In genomic region chrX:112734250-112734649, GRCh38 we compare ENCODE assay signal across 14 cellular contexts. TPM values are rescaled to one million over a fixed set of nuclear protein-coding genes. Genes with fewer than 3 reads are reported as not detected.
A peak's percentile ranks its signal among the peaks of the same experiment; 100 is the strongest.
DNase-seq lines count a peak whose midpoint lies in the region; ATAC-seq and TF ChIP-seq lines count a peak whose summit lies in the region.
"Had no signal": no experiment of that assay in that cellular context is flagged by ENCODE, and none has a peak within 500 bp of the region (broad histone marks: within the 10 kb centered on the region; RNA-seq: fewer than 3 reads in every experiment).

No MANE protein-coding gene starts in this region.

- H2BK5ac ChIP-seq in H9 (ENCODE audit: insufficient read length, low read length), result no peak overlapping the region

- H4K20me1 ChIP-seq in H9 (ENCODE audit: control insufficient read depth, insufficient read depth, insufficient read length) (no peaks in the 10 kb centered on the region), PC-3 (ENCODE audit: low read length) (no peaks in the 10 kb centered on the region)

- H3K27me3 Mint-ChIP-seq in H9 (ENCODE audit: low read depth), result peaks cover 9% of the 10 kb centered on the region
- H3K27me3 Mint-ChIP-seq in WTC11 (ENCODE audit: low read depth), result peaks cover 39% of the 10 kb centered on the region
- no peaks in the 10 kb centered on the region for H3K27me3 Mint-ChIP-seq in memory B cell

- no peak overlapping the region for H3K56ac ChIP-seq in H9 (ENCODE audit: insufficient read length, low read depth, low read length)

- no peaks in the 10 kb centered on the region for H3K36me3 ChIP-seq in PC-3 (ENCODE audit: low read depth, low read length)
- H3K36me3 ChIP-seq: spleen had no signal

- no peak overlapping the region for H4K5ac ChIP-seq in H9 (ENCODE audit: insufficient read length, low read depth, low read length)

- H3K27ac ChIP-seq in H9 (ENCODE audit: insufficient read length, low read depth, low read length) (no peak overlapping the region), PC-3 (ENCODE audit: low read length) (no peak overlapping the region)
- H3K27ac ChIP-seq: C4-2B, spleen had no signal

- H3K27me3 ChIP-seq in H9 (ENCODE audit: insufficient read depth, low read length), result no peaks in the 10 kb centered on the region
- H3K27me3 ChIP-seq in PC-3 (ENCODE audit: low read length), result no peaks in the 10 kb centered on the region

- no peak overlapping the region for H3K4ac ChIP-seq in H9 (ENCODE audit: low read depth, low read length)

- peak; percentile 56 for DNase-seq in Ammon's horn (ENCODE audit: low spot score)
- DNase-seq in H9, result no peak
- no peak for DNase-seq in WTC11 (ENCODE audit: low spot score)
- no peak for DNase-seq in memory B cell (ENCODE audit: low spot score in 2 of 2)
- DNase-seq in NCI-H774 (lab: John Stamatoyannopoulos, UW), result no peak
- no peak for DNase-seq in NCI-H226
- DNase-seq in PC-3, result no peak
- DNase-seq: activated CD4-positive, CD25-positive, alpha-beta regulatory T cell treated with anti-CD3 and anti-CD28 coated beads, Interleukin-2, amount 50 U/mL, for 72 hours; NCI-H2171 treated with DMSO at 0.1 percent for 48 hours; spleen had no signal

- no peak overlapping the region for H2BK120ac ChIP-seq in H9 (ENCODE audit: low read depth, low read length, poor library complexity, severe bottlenecking)

- peak overlapping the region; percentile 35 to 38; a peak in 4 of 5 replicates for H3K4me3 Mint-ChIP-seq in H9
- H3K4me3 Mint-ChIP-seq in WTC11, result peak overlapping the region; percentile 33
- H3K4me3 Mint-ChIP-seq in memory B cell, result peak overlapping the region; percentile 54

- no TSS peak for BruUV-seq in PC-3 (replicated peaks; lab: Mats Ljungman, UMichigan)

- CTCF ChIA-PET in WTC11 (lab: Charles Lee) (no interaction called here), PC-3 (lab: Charles Lee) (no interaction called here)

- H3K9me3 Mint-ChIP-seq in H9 (peaks cover 0 to 5% of the 10 kb centered on the region in 2 experiments; a peak in 1 of 5 replicates), WTC11 (peaks cover 8% of the 10 kb centered on the region), memory B cell (no peaks in the 10 kb centered on the region)
- H3K9me3 Mint-ChIP-seq: activated T-helper 2 cell treated with anti-CD3 and anti-CD28 coated beads, Interferon-gamma antibody, Interleukin-2, Interleukin-4, amounts not matched to agents 10 μg/mL and 5 μg/mL and 100 μg/mL, durations not matched to agents 14 hours and 24 hours and 36 hours had no signal

- H3K18ac ChIP-seq in H9 (ENCODE audit: insufficient read length, low read depth, low read length), result no peak overlapping the region

- H3K14ac ChIP-seq in H9 (ENCODE audit: insufficient read depth, low read length), result no peak overlapping the region

- no CpG with 5 or more reads among the region's 3 CpGs for WGBS in H9 (ENCODE audit: extremely low coverage, insufficient read length, low lambda C conversion rate)

- H3K23me2 ChIP-seq in H9 (ENCODE audit: insufficient read length, low read depth, low read length, poor library complexity, severe bottlenecking), result no peaks in the 10 kb centered on the region

- H3K79me1 ChIP-seq in H9 (ENCODE audit: insufficient read depth, low read depth, low read length, poor library complexity, severe bottlenecking), result no peaks in the 10 kb centered on the region

- POLR2A ChIA-PET in WTC11 (lab: Charles Lee) (no interaction called here), PC-3 (lab: Charles Lee; ENCODE audit: unreplicated experiment) (no interaction called here)

- no peaks in the 10 kb centered on the region for H3F3A ChIP-seq in PC-3 (ENCODE audit: low read length, unreplicated experiment)

- no peak overlapping the region for H3K23ac ChIP-seq in H9 (ENCODE audit: insufficient read length, low read depth, low read length)

- H3K4me2 ChIP-seq in H9 (ENCODE audit: insufficient read depth, insufficient read length, low read length), result peak overlapping the region; percentile 3
- no peak overlapping the region for H3K4me2 ChIP-seq in PC-3 (ENCODE audit: low read length)

- peaks cover 5% of the 10 kb centered on the region; the same call in 1 of the 2 replicates for H3K4me1 ChIP-seq in H9 (ENCODE audit: insufficient read depth, low read length)
- no peaks in the 10 kb centered on the region for H3K4me1 ChIP-seq in PC-3 (ENCODE audit: insufficient read depth, low read length)

- TF ChIP-seq CTCF in H9 (conservative IDR thresholded peaks at IDR 0.05) (no peak), WTC11 (IDR thresholded peaks at IDR 0.05) (no peak), PC-3 (conservative IDR thresholded peaks at IDR 0.05; ENCODE audit: low read depth, low read length) (no peak)

- no peak overlapping the region for H2BK20ac ChIP-seq in H9 (ENCODE audit: low read depth, low read length, poor library complexity, severe bottlenecking)

- no peak overlapping the region for H3K4me3 ChIP-seq in PC-3 (ENCODE audit: low read length)
- H3K4me3 ChIP-seq: spleen had no signal

- no peak overlapping the region for H4K91ac ChIP-seq in H9 (ENCODE audit: insufficient read length, low read depth, low read length)

- H3T11ph ChIP-seq in H9 (ENCODE audit: low read length), result no peak overlapping the region

- H3K9me2 ChIP-seq in PC-3 (replicated peaks; ENCODE audit: low read length), result no peaks in the 10 kb centered on the region

- H3K9me3 ChIP-seq in H9 (ENCODE audit: control insufficient read depth, low read depth, low read length) (no peaks in the 10 kb centered on the region), PC-3 (ENCODE audit: low read length) (no peaks in the 10 kb centered on the region)
- H3K9me3 ChIP-seq: spleen had no signal

- H3K9ac ChIP-seq in H9 (ENCODE audit: extremely low read depth, insufficient read length, low read length) (no peak overlapping the region), PC-3 (ENCODE audit: low read length) (no peak overlapping the region)

- no peak overlapping the region for H2AFZ ChIP-seq in H9 (ENCODE audit: low read length)
- no peak overlapping the region for H2AFZ ChIP-seq in PC-3 (ENCODE audit: low read length)

- intact Hi-C loops in PC-3 (cut with micrococcal nuclease), result no loop called here

- H2AK5ac ChIP-seq in H9 (ENCODE audit: insufficient read length, low read length), result no peak overlapping the region

- peaks cover 30 to 41% of the 10 kb centered on the region in 2 experiments for H3K4me1 Mint-ChIP-seq in H9
- H3K4me1 Mint-ChIP-seq in WTC11, result peaks cover 46% of the 10 kb centered on the region
- H3K4me1 Mint-ChIP-seq in memory B cell, result peaks cover 10% of the 10 kb centered on the region

- H3K79me2 ChIP-seq in H9 (ENCODE audit: insufficient read depth, low read length) (no peaks in the 10 kb centered on the region), PC-3 (ENCODE audit: low read length) (no peaks in the 10 kb centered on the region)

- H3K36me3 Mint-ChIP-seq in H9 (ENCODE audit: insufficient read depth in 1 of 3, low read depth in 3 of 3), result peaks cover 0 to 5% (median 0%) of the 10 kb centered on the region in 3 experiments; a peak in 2 of 7 replicates
- H3K36me3 Mint-ChIP-seq in WTC11, result 0 out of 2 replicates have a peak, but pooled peaks cover 3% of the 10 kb centered on the region
- no peaks in the 10 kb centered on the region for H3K36me3 Mint-ChIP-seq in memory B cell

- H2BK12ac ChIP-seq in H9 (ENCODE audit: insufficient read length, low read depth, low read length), result no peak overlapping the region

- no peak overlapping the region for H2BK15ac ChIP-seq in H9 (ENCODE audit: low read depth, low read length)

- H3K27ac Mint-ChIP-seq in H9 (peak overlapping the region in 1 of 3 experiments; percentile 78; a peak in 1 of 7 replicates), WTC11 (no peak overlapping the region), memory B cell (no peak overlapping the region)
- H3K27ac Mint-ChIP-seq: activated T-helper 2 cell treated with anti-CD3 and anti-CD28 coated beads, Interferon-gamma antibody, Interleukin-2, Interleukin-4, amounts not matched to agents 10 μg/mL and 5 μg/mL and 100 μg/mL, durations not matched to agents 14 hours and 24 hours and 36 hours had no signal

- ATAC-seq in WTC11, result no peak; the same call in 1 of the 2 replicates
- ATAC-seq in memory B cell (ENCODE audit: low read depth), result peak; percentile 38
- no peak for ATAC-seq in HG02798 (IDR thresholded peaks at IDR 0.05; ENCODE audit: poor library complexity, unreplicated experiment)
- no peak for ATAC-seq in PC-3

- H4K8ac ChIP-seq in H9 (replicated peaks; ENCODE audit: insufficient read length, low read depth, low read length), result no peak overlapping the region

TF ChIP-seq in WTC11, 78 proteins besides CTCF, POLR2A, EP300 and RAD21 (continues in another document):
- TF ChIP-seq CREB1 (CRISPR knock-in tag; IDR thresholded peaks at IDR 0.05), result no peak
- TF ChIP-seq CBFB (CRISPR knock-in tag; IDR thresholded peaks at IDR 0.05; ENCODE audit: low read depth), result no peak
- no peak for TF ChIP-seq ZNF425 (CRISPR knock-in tag; conservative IDR thresholded peaks at IDR 0.05)
- TF ChIP-seq E2F4 (CRISPR knock-in tag; IDR thresholded peaks at IDR 0.05; ENCODE audit: borderline replicate concordance, low read depth), result no peak
- TF ChIP-seq ZNF232 (CRISPR knock-in tag; IDR thresholded peaks at IDR 0.05), result no peak
- no peak for TF ChIP-seq MXD4 (CRISPR knock-in tag; IDR thresholded peaks at IDR 0.05; ENCODE audit: borderline replicate concordance)

RNA-seq across cellular contexts. Expression of gene LHFPL1, which starts 54.5 kb away (rescaled TPM):
- total RNA-seq in H9 (2021), result 1.2 and 1.6 TPM in 2 replicates
- 2.5 to 4.0 TPM (median 3.5 TPM) in 3 replicates for total RNA-seq in WTC11 (2021)
- total RNA-seq in PC-3 (2014; rRNA removed), result not detected in 2 replicates
- total RNA-seq: activated T-helper 2 cell treated with anti-CD3 and anti-CD28 coated beads, Interferon-gamma antibody, Interleukin-2, Interleukin-4, amounts not matched to agents 10 μg/mL and 5 μg/mL and 100 μg/mL, durations not matched to agents 14 hours and 24 hours and 36 hours; glomerular endothelial cell had no signal
